19 cellular contexts compared by ENCODE assay signal in genomic region chr19:11475861-11476260, GRCh38. TPM values are rescaled to one million over a fixed set of nuclear protein-coding genes. Genes with fewer than 3 reads are reported as not detected.
DNase-seq lines count a peak whose midpoint lies in the region; ATAC-seq, FAIRE-seq and TF ChIP-seq lines count a peak whose summit lies in the region.
"Had no signal": no experiment of that assay in that cellular context is flagged by ENCODE, and none has a peak within 500 bp of the region (broad histone marks: within the 10 kb centered on the region; RNA-seq: fewer than 3 reads in every experiment).

No MANE protein-coding gene starts in this region.

- H3K36me3 Mint-ChIP-seq in naive thymus-derived CD4-positive, alpha-beta T cell, result no peaks in the 10 kb centered on the region
- no peaks in the 10 kb centered on the region for H3K36me3 Mint-ChIP-seq in activated CD4-positive, alpha-beta memory T cell treated with anti-CD3 and anti-CD28 coated beads for 36 hours
- H3K36me3 Mint-ChIP-seq: CD8-positive, alpha-beta T cell; IgD-negative memory B cell had no signal

- H3K4me2 ChIP-seq in H1 (ENCODE audit: insufficient read depth in 1 of 2, low read depth in 2 of 2, low read length in 2 of 2), result no peak overlapping the region
- H3K4me2 ChIP-seq: A549 had no signal

- no peak for TF ChIP-seq CTCF in WERI-Rb-1 (IDR thresholded peaks at IDR 0.05; ENCODE audit: low read depth, low read length)
- TF ChIP-seq CTCF in H1 (IDR thresholded peaks at IDR 0.05; ENCODE audit: control extremely low read depth in 1 of 3, insufficient read depth in 1 of 3, low read depth in 1 of 3, low read length in 3 of 3), result no peak

- no peak overlapping the region for H3K56ac ChIP-seq in H1 (replicated peaks; ENCODE audit: insufficient read length, low read depth, low read length)

- no peak overlapping the region for H3K27ac Mint-ChIP-seq in naive thymus-derived CD4-positive, alpha-beta T cell
- no peak overlapping the region for H3K27ac Mint-ChIP-seq in activated CD4-positive, alpha-beta memory T cell treated with anti-CD3 and anti-CD28 coated beads for 36 hours
- H3K27ac Mint-ChIP-seq: CD8-positive, alpha-beta T cell had no signal

- no peak overlapping the region for H3K4me3 Mint-ChIP-seq in naive thymus-derived CD4-positive, alpha-beta T cell
- H3K4me3 Mint-ChIP-seq in activated CD4-positive, alpha-beta memory T cell treated with anti-CD3 and anti-CD28 coated beads for 36 hours, result no peak overlapping the region
- H3K4me3 Mint-ChIP-seq: CD14-positive monocyte; CD8-positive, alpha-beta T cell; IgD-negative memory B cell had no signal

- H3K4ac ChIP-seq in H1 (replicated peaks; ENCODE audit: insufficient read length, low read depth, low read length), result no peak overlapping the region

- DNase-seq in G401 (ENCODE audit: low spot score) (peak; percentile 75), WERI-Rb-1 (peak; percentile 44), H1 (ENCODE audit: low read depth in 1 of 2, low spot score in 2 of 2) (no peak), kidney tubule cell (ENCODE audit: low spot score) (peak; percentile 66), posterior cingulate gyrus (no peak)
- no peak for DNase-seq in naive thymus-derived CD4-positive, alpha-beta T cell
- DNase-seq in activated CD4-positive, alpha-beta memory T cell treated with anti-CD3 and anti-CD28 coated beads for 36 hours, result no peak
- DNase-seq: CD8-positive, alpha-beta T cell; COR-L47; H7 had no signal

- H3K36me3 ChIP-seq in WERI-Rb-1 (no peaks in the 10 kb centered on the region), H1 (ENCODE audit: control insufficient read depth in 2 of 4, insufficient read depth in 4 of 4, low read length in 3 of 4) (no peaks in the 10 kb centered on the region)
- no peaks in the 10 kb centered on the region for H3K36me3 ChIP-seq in naive thymus-derived CD4-positive, alpha-beta T cell (ENCODE audit: control insufficient read depth in 2 of 3, insufficient read depth in 3 of 3, low read length in 3 of 3)

- H3K14ac ChIP-seq in H1 (ENCODE audit: insufficient read length), result no peak overlapping the region

- POLR2A ChIA-PET in H1 (lab: Charles Lee; ENCODE audit: partially characterized antibody), result no interaction called here
- POLR2A ChIA-PET in naive thymus-derived CD4-positive, alpha-beta T cell (lab: Charles Lee), result no interaction called here
- POLR2A ChIA-PET in activated CD4-positive, alpha-beta memory T cell treated with anti-CD3 and anti-CD28 coated beads for 36 hours (lab: Charles Lee), result no interaction called here

- H3K18ac ChIP-seq in H1 (ENCODE audit: extremely low read depth, low read length), result no peak overlapping the region

- H3K9me3 ChIP-seq in WERI-Rb-1 (ENCODE audit: severe bottlenecking) (no peaks in the 10 kb centered on the region), H1 (ENCODE audit: insufficient read depth in 2 of 2, low read depth in 1 of 2, low read length in 1 of 2) (no peaks in the 10 kb centered on the region; a peak in 1 of 4 replicates)
- H3K9me3 ChIP-seq in naive thymus-derived CD4-positive, alpha-beta T cell (ENCODE audit: control insufficient read depth in 2 of 3, low read length in 3 of 3), result no peaks in the 10 kb centered on the region
- H3K9me3 ChIP-seq: A549 had no signal

- no peak for TF ChIP-seq POLR2A in H1 (IDR thresholded peaks at IDR 0.05; ENCODE audit: control extremely low read depth in 1 of 2, low read depth in 2 of 2, low read length in 2 of 2)

- no peak overlapping the region for H2BK20ac ChIP-seq in H1 (ENCODE audit: low read length)

- no peak overlapping the region for H4K5ac ChIP-seq in H1 (ENCODE audit: insufficient read length, low read depth, low read length)

- H4K20me1 ChIP-seq in H1 (replicated peaks in 1 of 2; ENCODE audit: control insufficient read depth in 1 of 2, insufficient read depth in 2 of 2, low read length in 2 of 2), result no peaks in the 10 kb centered on the region

- WGBS in H1 (ENCODE audit: extremely low coverage in 1 of 2, insufficient coverage in 1 of 2, insufficient read length in 1 of 2, insufficient replicate concordance in 2 of 2, low coverage in 1 of 2, low lambda C conversion rate in 2 of 2, missing lambda C conversion rate in 1 of 2), 2 experiments, result 88% methylated on average over 8 of the region's 8 CpGs; no CpG with 5 or more reads in 1 of the 2 experiments

- H3K4me1 ChIP-seq in H1 (replicated peaks in 1 of 4; ENCODE audit: control insufficient read depth in 3 of 4, insufficient read depth in 4 of 4, low read length in 3 of 4), result peaks cover 0 to 4% (median 0%) of the 10 kb centered on the region in 4 experiments; a peak in 2 of 7 replicates
- H3K4me1 ChIP-seq in naive thymus-derived CD4-positive, alpha-beta T cell (ENCODE audit: control insufficient read depth in 2 of 2, insufficient read depth in 2 of 2, low read length in 2 of 2), result no peaks in the 10 kb centered on the region
- H3K4me1 ChIP-seq: A549 had no signal

- no peak overlapping the region for H4K8ac ChIP-seq in H1 (ENCODE audit: extremely low read depth, insufficient read depth, low read length)

- FAIRE-seq in H1 (lab: Jason Lieb, UNC), result no peak
- FAIRE-seq: A549, D721Med, GM12878, GM18507 had no signal

- TF ChIP-seq RAD21 in H1 (IDR thresholded peaks at IDR 0.05 in 1 of 2, conservative IDR thresholded peaks at IDR 0.05 in 1 of 2; ENCODE audit: low read depth in 2 of 2, low read length in 2 of 2), result no peak

- peaks cover 0 to 9% (median 4%) of the 10 kb centered on the region in 7 donors for H3K4me1 Mint-ChIP-seq in naive thymus-derived CD4-positive, alpha-beta T cell
- peaks cover 4% of the 10 kb centered on the region for H3K4me1 Mint-ChIP-seq in activated CD4-positive, alpha-beta memory T cell treated with anti-CD3 and anti-CD28 coated beads for 36 hours (ENCODE audit: low read depth)

- TF ChIP-seq EP300 in H1 (IDR thresholded peaks at IDR 0.05; ENCODE audit: borderline replicate concordance in 1 of 2, low read depth in 2 of 2, low read length in 2 of 2), result no peak

- H2BK120ac ChIP-seq in H1 (replicated peaks; ENCODE audit: low read depth, low read length), result no peak overlapping the region

- no peak overlapping the region for H2AFZ ChIP-seq in H1 (ENCODE audit: low read length)

- in situ Hi-C loops in G401 (cut with HindIII; ENCODE audit: low sequenced_read_pairs), result no loop called here

- H4K91ac ChIP-seq in H1 (replicated peaks; ENCODE audit: insufficient read length, low read length), result no peak overlapping the region

- H3K4me3 ChIP-seq in WERI-Rb-1 (ENCODE audit: low read depth, low read length), result no peak overlapping the region
- no peak overlapping the region for H3K4me3 ChIP-seq in H1 (ENCODE audit: extremely low read depth in 1 of 4, insufficient read depth in 2 of 4, low read depth in 3 of 4, low read length in 4 of 4)
- no peak overlapping the region for H3K4me3 ChIP-seq in naive thymus-derived CD4-positive, alpha-beta T cell (ENCODE audit: low read length)
- H3K4me3 ChIP-seq: A549, GM12878 had no signal

- H3K27ac ChIP-seq in WERI-Rb-1 (no peak overlapping the region), H1 (ENCODE audit: low read depth, low read length) (no peak overlapping the region)
- H3K27ac ChIP-seq in naive thymus-derived CD4-positive, alpha-beta T cell (ENCODE audit: low read depth, low read length), result no peak overlapping the region
- H3K27ac ChIP-seq: A549 had no signal

- no peaks in the 10 kb centered on the region for H3K79me2 ChIP-seq in H1 (ENCODE audit: control insufficient read depth in 1 of 2, insufficient read depth in 2 of 2, low read length in 2 of 2)

- H3K23ac ChIP-seq in H1 (ENCODE audit: insufficient read length), result no peak overlapping the region

- no peak overlapping the region for H2BK12ac ChIP-seq in H1 (ENCODE audit: low read depth, low read length)

- peaks cover 7% of the 10 kb centered on the region; the same call in 1 of the 2 replicates for H3K23me2 ChIP-seq in H1 (ENCODE audit: low read depth, low read length)

- H3K27me3 ChIP-seq in WERI-Rb-1 (ENCODE audit: insufficient read depth, low read depth, severe bottlenecking), result peaks cover 16% of the 10 kb centered on the region
- H3K27me3 ChIP-seq in H1 (replicated peaks in 1 of 4; ENCODE audit: control insufficient read depth in 3 of 4, extremely low read depth in 1 of 4, insufficient read depth in 3 of 4, low read length in 3 of 4), result peaks cover 11 to 13% (median 12%) of the 10 kb centered on the region in 4 experiments
- peaks cover 0 to 3% of the 10 kb centered on the region in 2 donors for H3K27me3 ChIP-seq in naive thymus-derived CD4-positive, alpha-beta T cell (ENCODE audit: control insufficient read depth in 2 of 2, insufficient read depth in 2 of 2, low read length in 2 of 2)

- ATAC-seq in naive thymus-derived CD4-positive, alpha-beta T cell, result no peak
- ATAC-seq: A549; CD8-positive, alpha-beta T cell; GM12878 had no signal

- H2BK5ac ChIP-seq in H1 (ENCODE audit: low read depth, low read length), result no peak overlapping the region

- H2BK15ac ChIP-seq in H1 (ENCODE audit: low read length), result 0 out of 2 replicates have a peak overlapping the region, but pooled peaks have one; percentile 53

- CTCF ChIA-PET in H1 (lab: Charles Lee; ENCODE audit: partially characterized antibody), result interaction anchor here (1.2 kb wide), 1 partner anchor 28 kb away, joined by 4 read pairs; no protein-coding TSS in a partner anchor
- CTCF ChIA-PET in naive thymus-derived CD4-positive, alpha-beta T cell (lab: Charles Lee), result no interaction called here
- CTCF ChIA-PET in activated CD4-positive, alpha-beta memory T cell treated with anti-CD3 and anti-CD28 coated beads for 36 hours (lab: Charles Lee), result interaction anchor here (0.7 kb wide), 1 partner anchor 144 kb away, joined by 3 read pairs; no protein-coding TSS in a partner anchor

- H3K27me3 Mint-ChIP-seq in naive thymus-derived CD4-positive, alpha-beta T cell, result peaks cover 9 to 40% (median 17%) of the 10 kb centered on the region in 5 donors
- peaks cover 6% of the 10 kb centered on the region for H3K27me3 Mint-ChIP-seq in activated CD4-positive, alpha-beta memory T cell treated with anti-CD3 and anti-CD28 coated beads for 36 hours

- intact Hi-C loops in naive thymus-derived CD4-positive, alpha-beta T cell (cut with micrococcal nuclease), result no loop called here
- intact Hi-C loops in posterior cingulate gyrus (cut with DNase I), result no loop called here
- intact Hi-C loops in activated CD4-positive, alpha-beta memory T cell treated with anti-CD3 and anti-CD28 coated beads for 36 hours (cut with micrococcal nuclease), result no loop called here

- H2AK5ac ChIP-seq in H1 (ENCODE audit: low read depth, low read length), result no peak overlapping the region

- H3K9ac ChIP-seq in H1 (replicated peaks in 1 of 4; ENCODE audit: extremely low read depth in 1 of 4, low read depth in 3 of 4, low read length in 3 of 4), result no peak overlapping the region

- no peaks in the 10 kb centered on the region for H3K9me3 Mint-ChIP-seq in naive thymus-derived CD4-positive, alpha-beta T cell
- H3K9me3 Mint-ChIP-seq in activated CD4-positive, alpha-beta memory T cell treated with anti-CD3 and anti-CD28 coated beads for 36 hours, result no peaks in the 10 kb centered on the region
- H3K9me3 Mint-ChIP-seq: CD8-positive, alpha-beta T cell had no signal

- H3K79me1 ChIP-seq in H1 (ENCODE audit: low read depth, low read length), result no peaks in the 10 kb centered on the region

RNA-seq across cellular contexts. Expression of gene ELAVL3, which starts 5.0 kb away (rescaled TPM):
- 0.43 and 2.4 TPM in 2 replicates for total RNA-seq in G401 (2014; rRNA removed; shearing (Covaris generic))
- 1.0 and 2.0 TPM in 2 replicates for total RNA-seq in H1 (2021; fragmentation: NEBNext Ultra II Directional; extraction: Animal tissue kit (Norgen Biotek cat#: 25700))
- polyA plus RNA-seq in H1 (2011; rRNA removed), result 0.80 and 1.2 TPM in 2 replicates
- polyA plus RNA-seq in H1 (2011; cell fraction: cytosol; rRNA removed), result 0.94 TPM
- 3.3 TPM for polyA plus RNA-seq in H1 (2011; cell fraction: nucleus; rRNA removed)
- polyA plus RNA-seq in H1 (2012, experiment 1 of 2), result 0.94 to 1.4 TPM (median 1.1 TPM) in 4 replicates
- polyA plus RNA-seq in H1 (2012, experiment 2 of 2), result 0.38 TPM
- 1.3 TPM for polyA plus RNA-seq in H1 (2013, experiment 1 of 2)
- polyA plus RNA-seq in H1 (2013, experiment 2 of 2), result 0.83 TPM
- 1.4 and 1.6 TPM in 2 replicates for polyA minus RNA-seq in H1 (2011; rRNA and poly(A)+ RNA removed)
- polyA minus RNA-seq in H1 (2011; cell fraction: cytosol; rRNA and poly(A)+ RNA removed), result not detected
- 2.8 TPM for polyA minus RNA-seq in H1 (2011; cell fraction: nucleus; rRNA and poly(A)+ RNA removed)
- under 1 TPM in 1 of 5 experiments, not detected in 4; 0.19 TPM for total RNA-seq in naive thymus-derived CD4-positive, alpha-beta T cell
- polyA plus RNA-seq in naive thymus-derived CD4-positive, alpha-beta T cell, result not detected
- total RNA-seq in activated CD4-positive, alpha-beta memory T cell treated with anti-CD3 and anti-CD28 coated beads for 36 hours, result not detected
- total RNA-seq: Daoy, HT1080 had no signal
- polyA plus RNA-seq: BJ, CD14-positive monocyte, IgD-negative memory B cell had no signal

RNA-seq across cellular contexts. Expression of gene ZNF653, which starts 29.8 kb away (rescaled TPM):
- 10.2 and 21.8 TPM in 2 replicates for total RNA-seq in G401 (2014; rRNA removed; shearing (Covaris generic))
- 7.9 and 9.5 TPM in 2 replicates for total RNA-seq in H1 (2021; fragmentation: NEBNext Ultra II Directional; extraction: Animal tissue kit (Norgen Biotek cat#: 25700))
- polyA plus RNA-seq in H1 (2011; rRNA removed), result 7.0 and 13.0 TPM in 2 replicates
- polyA plus RNA-seq in H1 (2011; cell fraction: cytosol; rRNA removed), result 12.0 TPM
- polyA plus RNA-seq in H1 (2011; cell fraction: nucleus; rRNA removed), result 20.5 TPM
- 3.0 to 11.6 TPM (median 10.3 TPM) in 4 replicates for polyA plus RNA-seq in H1 (2012, experiment 1 of 2)
- 8.4 TPM for polyA plus RNA-seq in H1 (2012, experiment 2 of 2)
- 6.5 TPM for polyA plus RNA-seq in H1 (2013, experiment 1 of 2)
- polyA plus RNA-seq in H1 (2013, experiment 2 of 2), result 4.8 TPM
- 4.1 and 6.9 TPM in 2 replicates for polyA minus RNA-seq in H1 (2011; rRNA and poly(A)+ RNA removed)
- polyA minus RNA-seq in H1 (2011; cell fraction: cytosol; rRNA and poly(A)+ RNA removed), result 4.0 TPM
- polyA minus RNA-seq in H1 (2011; cell fraction: nucleus; rRNA and poly(A)+ RNA removed), result 9.4 TPM
- 10 to 100 TPM; 10.0 to 23.9 (median 22.0) TPM for total RNA-seq in naive thymus-derived CD4-positive, alpha-beta T cell
- 1 to 10 TPM; 1.7 to 4.6 TPM for polyA plus RNA-seq in naive thymus-derived CD4-positive, alpha-beta T cell
- total RNA-seq in activated CD4-positive, alpha-beta memory T cell treated with anti-CD3 and anti-CD28 coated beads for 36 hours, result 10 to 100 TPM in 1 of 2 experiments, 1 to 10 TPM in 1; 8.4 to 10.3 TPM

RNA-seq across cellular contexts. Expression of gene PRKCSH, which starts 40.4 kb away (rescaled TPM):
- 116 and 141 TPM in 2 replicates for total RNA-seq in G401 (2014; rRNA removed; shearing (Covaris generic))
- total RNA-seq in H1 (2021; fragmentation: NEBNext Ultra II Directional; extraction: Animal tissue kit (Norgen Biotek cat#: 25700)), result 337 and 341 TPM in 2 replicates
- 97.2 and 267 TPM in 2 replicates for polyA plus RNA-seq in H1 (2011; rRNA removed)
- polyA plus RNA-seq in H1 (2011; cell fraction: cytosol; rRNA removed), result 109 TPM
- polyA plus RNA-seq in H1 (2011; cell fraction: nucleus; rRNA removed), result 496 TPM
- 197 to 438 TPM (median 349 TPM) in 4 replicates for polyA plus RNA-seq in H1 (2012, experiment 1 of 2)
- polyA plus RNA-seq in H1 (2012, experiment 2 of 2), result 305 TPM
- polyA plus RNA-seq in H1 (2013, experiment 1 of 2), result 349 TPM
- 317 TPM for polyA plus RNA-seq in H1 (2013, experiment 2 of 2)
- 114 and 172 TPM in 2 replicates for polyA minus RNA-seq in H1 (2011; rRNA and poly(A)+ RNA removed)
- polyA minus RNA-seq in H1 (2011; cell fraction: cytosol; rRNA and poly(A)+ RNA removed), result 276 TPM
- polyA minus RNA-seq in H1 (2011; cell fraction: nucleus; rRNA and poly(A)+ RNA removed), result 164 TPM
- total RNA-seq in naive thymus-derived CD4-positive, alpha-beta T cell, result 100 to 1,000 TPM; 254 to 332 (median 288) TPM
- 10 to 100 TPM; 30.6 to 53.9 TPM for polyA plus RNA-seq in naive thymus-derived CD4-positive, alpha-beta T cell
- 100 to 1,000 TPM; 260 to 264 TPM for total RNA-seq in activated CD4-positive, alpha-beta memory T cell treated with anti-CD3 and anti-CD28 coated beads for 36 hours

RNA-seq across cellular contexts. Expression of gene ODAD3, which starts 40.9 kb away (rescaled TPM):
- 1.7 and 6.1 TPM in 2 replicates for total RNA-seq in G401 (2014; rRNA removed; shearing (Covaris generic))
- 1.6 and 2.2 TPM in 2 replicates for total RNA-seq in H1 (2021; fragmentation: NEBNext Ultra II Directional; extraction: Animal tissue kit (Norgen Biotek cat#: 25700))
- polyA plus RNA-seq in H1 (2011; rRNA removed), result 2.1 and 4.4 TPM in 2 replicates
- 3.0 TPM for polyA plus RNA-seq in H1 (2011; cell fraction: cytosol; rRNA removed)
- 2.9 TPM for polyA plus RNA-seq in H1 (2011; cell fraction: nucleus; rRNA removed)
- 2.2 to 3.8 TPM (median 3.1 TPM) in 4 replicates for polyA plus RNA-seq in H1 (2012, experiment 1 of 2)
- polyA plus RNA-seq in H1 (2012, experiment 2 of 2), result 2.0 TPM
- polyA plus RNA-seq in H1 (2013, experiment 1 of 2), result 4.0 TPM
- polyA plus RNA-seq in H1 (2013, experiment 2 of 2), result 4.2 TPM
- 0.24 and 0.25 TPM in 2 replicates for polyA minus RNA-seq in H1 (2011; rRNA and poly(A)+ RNA removed)
- 0.95 TPM for polyA minus RNA-seq in H1 (2011; cell fraction: cytosol; rRNA and poly(A)+ RNA removed)
- 0.30 TPM for polyA minus RNA-seq in H1 (2011; cell fraction: nucleus; rRNA and poly(A)+ RNA removed)
- not detected for total RNA-seq in naive thymus-derived CD4-positive, alpha-beta T cell
- polyA plus RNA-seq in naive thymus-derived CD4-positive, alpha-beta T cell, result not detected
- under 1 TPM; 0.15 to 0.26 TPM for total RNA-seq in activated CD4-positive, alpha-beta memory T cell treated with anti-CD3 and anti-CD28 coated beads for 36 hours
- total RNA-seq: CD8-positive, alpha-beta T cell; Daoy had no signal

RNA-seq across cellular contexts. Expression of gene ECSIT, which starts 53.1 kb away (rescaled TPM):
- 104 and 109 TPM in 2 replicates for total RNA-seq in G401 (2014; rRNA removed; shearing (Covaris generic))
- total RNA-seq in H1 (2021; fragmentation: NEBNext Ultra II Directional; extraction: Animal tissue kit (Norgen Biotek cat#: 25700)), result 53.5 and 55.7 TPM in 2 replicates
- polyA plus RNA-seq in H1 (2011; rRNA removed), result 74.1 and 118 TPM in 2 replicates
- polyA plus RNA-seq in H1 (2011; cell fraction: cytosol; rRNA removed), result 81.0 TPM
- polyA plus RNA-seq in H1 (2011; cell fraction: nucleus; rRNA removed), result 87.0 TPM
- 48.8 to 61.3 TPM (median 59.0 TPM) in 4 replicates for polyA plus RNA-seq in H1 (2012, experiment 1 of 2)
- 70.8 TPM for polyA plus RNA-seq in H1 (2012, experiment 2 of 2)
- polyA plus RNA-seq in H1 (2013, experiment 1 of 2), result 31.2 TPM
- 32.1 TPM for polyA plus RNA-seq in H1 (2013, experiment 2 of 2)
- polyA minus RNA-seq in H1 (2011; rRNA and poly(A)+ RNA removed), result 91.8 and 97.8 TPM in 2 replicates
- 44.0 TPM for polyA minus RNA-seq in H1 (2011; cell fraction: cytosol; rRNA and poly(A)+ RNA removed)
- polyA minus RNA-seq in H1 (2011; cell fraction: nucleus; rRNA and poly(A)+ RNA removed), result 23.8 TPM
- total RNA-seq in naive thymus-derived CD4-positive, alpha-beta T cell, result 10 to 100 TPM; 25.8 to 50.3 (median 32.5) TPM
- polyA plus RNA-seq in naive thymus-derived CD4-positive, alpha-beta T cell, result 10 to 100 TPM; 36.0 to 46.2 TPM
- 10 to 100 TPM; 34.9 to 36.6 TPM for total RNA-seq in activated CD4-positive, alpha-beta memory T cell treated with anti-CD3 and anti-CD28 coated beads for 36 hours

Comparison
In these comparisons a context has a peak if more than half of its experiments do, and no peak if none do; other contexts are left out.
1. DNase-seq: peak in G401 (single experiment), WERI-Rb-1 (single experiment) and kidney tubule cell (single experiment); none in H1 (0 of 2), naive thymus-derived CD4-positive, alpha-beta T cell (0 of 9), posterior cingulate gyrus (0 of 10) and activated CD4-positive, alpha-beta memory T cell treated with anti-CD3 and anti-CD28 coated beads for 36 hours (single experiment).